10 cellular contexts compared by ENCODE assay signal in genomic region chr7:129845178-129845971, GRCh38.
DNase-seq lines count a peak whose midpoint lies in the region; ATAC-seq and TF ChIP-seq lines count a peak whose summit lies in the region.
"Had no signal": no experiment of that assay in that cellular context is flagged by ENCODE, and none has a peak within 500 bp of the region (broad histone marks: within the 10 kb centered on the region; RNA-seq: fewer than 3 reads in every experiment).

No MANE protein-coding gene starts in this region.

- H3K4me3 ChIP-seq in brain microvascular endothelial cell (ENCODE audit: low read depth, low read length) = no peak overlapping the region
- peak overlapping the region in 1 of 2 experiments; percentile 19 for H3K4me3 ChIP-seq in neutrophil (ENCODE audit: low read depth in 1 of 2, low read length in 1 of 2)
- no peak overlapping the region for H3K4me3 ChIP-seq in suprapubic skin

- no peaks in the 10 kb centered on the region for H3K36me3 ChIP-seq in brain microvascular endothelial cell (replicated peaks)
- H3K36me3 ChIP-seq in neutrophil = no peaks in the 10 kb centered on the region
- H3K36me3 ChIP-seq in suprapubic skin = no peaks in the 10 kb centered on the region

- H3K27me3 ChIP-seq in brain microvascular endothelial cell (replicated peaks) = no peaks in the 10 kb centered on the region
- no peaks in the 10 kb centered on the region for H3K27me3 ChIP-seq in neutrophil
- no peaks in the 10 kb centered on the region for H3K27me3 ChIP-seq in suprapubic skin

- no peak for TF ChIP-seq POLR2A in suprapubic skin (IDR thresholded peaks at IDR 0.05)

- peak overlapping the region; percentile 73 for H3K27ac ChIP-seq in brain microvascular endothelial cell
- peak overlapping the region; percentile 83 for H3K27ac ChIP-seq in neutrophil
- no peak overlapping the region for H3K27ac ChIP-seq in suprapubic skin

- in situ Hi-C loops in brain microvascular endothelial cell (cut with HindIII; ENCODE audit: low pct_ligation_motif_present, low sequenced_read_pairs) = no loop called here

- no peaks in the 10 kb centered on the region for H3K9me3 ChIP-seq in neutrophil
- no peaks in the 10 kb centered on the region for H3K9me3 ChIP-seq in suprapubic skin

- 82% methylated on average over 3 of the region's 3 CpGs for WGBS in suprapubic skin

- DNase-seq in EL = peak; percentile 81
- peak; percentile 54 for DNase-seq in MV-4-11 (lab: John Stamatoyannopoulos, UW)
- DNase-seq in brain microvascular endothelial cell = peak; percentile 60
- DNase-seq in suprapubic skin (ENCODE audit: low spot score in 2 of 2) = no peak
- no peak for DNase-seq in NCI-H187 treated with DMSO at 0.1 percent for 48 hours (lab: John Stamatoyannopoulos, UW)
- DNase-seq: activated CD8-positive, alpha-beta memory T cell treated with anti-CD3 and anti-CD28 coated beads for 24 hours; NCI-H1694 treated with DMSO at 0.1 percent for 48 hours had no signal

- TF ChIP-seq CTCF in brain microvascular endothelial cell (IDR thresholded peaks at IDR 0.05; ENCODE audit: low read depth, low read length, missing control alignments) (no peak), neutrophil (IDR thresholded peaks at IDR 0.05) (no peak), suprapubic skin (IDR thresholded peaks at IDR 0.05) (no peak)

- TF ChIP-seq EP300 in suprapubic skin (IDR thresholded peaks at IDR 0.05) = no peak

- H3K4me1 ChIP-seq in neutrophil (ENCODE audit: control insufficient read depth in 1 of 2, insufficient read depth in 1 of 2, low read depth in 1 of 2, low read length in 1 of 2) = peaks cover 79 to 84% of the 10 kb centered on the region in 2 experiments
- peaks cover 33% of the 10 kb centered on the region for H3K4me1 ChIP-seq in suprapubic skin

- ATAC-seq in GM18868 (IDR thresholded peaks at IDR 0.05; ENCODE audit: unreplicated experiment) = no peak
- ATAC-seq in HG02642 (IDR thresholded peaks at IDR 0.05; ENCODE audit: poor library complexity, unreplicated experiment) = no peak

Comparison
In these comparisons a context has a peak if more than half of its experiments do, and no peak if none do; other contexts are left out.
1. DNase-seq: peak in EL (single experiment), MV-4-11 (single experiment) and brain microvascular endothelial cell (single experiment); none in suprapubic skin (0 of 2) and NCI-H187 treated with DMSO at 0.1 percent for 48 hours (single experiment).